Comparison of ENCODE assay signal across 22 cellular contexts in genomic region chr6:135932651-135933050, GRCh38.
DNase-seq lines count a peak whose midpoint lies in the region; TF ChIP-seq lines count a peak whose summit lies in the region.
"Had no signal": no experiment of that assay in that cellular context is flagged by ENCODE, and none has a peak within 500 bp of the region (broad histone marks: within the 10 kb centered on the region; RNA-seq: fewer than 3 reads in every experiment).

No MANE protein-coding gene starts in this region.

- H3K27ac ChIP-seq in VCaP = peak overlapping the region; percentile 47
- no peak overlapping the region for H3K27ac ChIP-seq in Peyer's patch
- H3K27ac ChIP-seq: gastroesophageal sphincter, neural progenitor cell, sigmoid colon, thoracic aorta, WERI-Rb-1 had no signal

- peak; percentile 85 for DNase-seq in DMS53 treated with DMSO at 0.1 percent for 48 hours (lab: John Stamatoyannopoulos, UW; ENCODE audit: unreplicated experiment)
- peak; percentile 81 for DNase-seq in LNCaP clone FGC (ENCODE audit: low read depth)
- DNase-seq in mesothelial cell of epicardium (ENCODE audit: low spot score in 2 of 2, unreplicated experiment in 2 of 2) = no peak
- no peak for DNase-seq in activated T-cell treated with anti-CD3 and anti-CD28 coated beads, Interleukin-2, amount 50 U/mL, for 24 hours
- no peak for DNase-seq in Peyer's patch
- no peak for DNase-seq in T-helper 1 cell
- DNase-seq: activated CD4-positive, alpha-beta T cell treated with anti-CD3 and anti-CD28 coated beads, Interleukin-2, amount 10 ng/mL, durations not matched to agents 7 days and 5 days; activated naive CD4-positive, alpha-beta T cell treated with anti-CD3 and anti-CD28 coated beads, Interleukin-2, amount 50 U/mL, for 16 hours; CD4-positive, alpha-beta T cell; cortex of kidney; hypothalamus; Karpas-422; MV-4-11; NCI-H226; sigmoid colon; stimulated activated naive CD4-positive, alpha-beta T cell treated with Interleukin-2 at 50 U/mL for 16 hours; WERI-Rb-1 had no signal

- TF ChIP-seq POLR2A in Peyer's patch (IDR thresholded peaks at IDR 0.05) = no peak

- H3K4me1 ChIP-seq in Peyer's patch = no peaks in the 10 kb centered on the region
- H3K4me1 ChIP-seq: gastroesophageal sphincter, neural progenitor cell, sigmoid colon had no signal

- H3K27ac Mint-ChIP-seq in mesothelial cell of epicardium = peak overlapping the region; percentile 16
- H3K27ac Mint-ChIP-seq in activated T-cell treated with anti-CD3 and anti-CD28 coated beads, Interleukin-2, amount 50 U/mL, for 24 hours = no peak overlapping the region
- H3K27ac Mint-ChIP-seq: activated CD4-positive, alpha-beta T cell treated with anti-CD3 and anti-CD28 coated beads, Interleukin-2, amount 10 ng/mL, durations not matched to agents 7 days and 5 days; CD4-positive, alpha-beta T cell; neural progenitor cell had no signal

- no peaks in the 10 kb centered on the region for H3K27me3 ChIP-seq in Peyer's patch
- H3K27me3 ChIP-seq: gastroesophageal sphincter, neural progenitor cell, sigmoid colon had no signal

- no peak for TF ChIP-seq CTCF in LNCaP clone FGC (IDR thresholded peaks at IDR 0.05; ENCODE audit: control insufficient read depth, extremely low read depth, insufficient read depth)
- TF ChIP-seq CTCF in VCaP (conservative IDR thresholded peaks at IDR 0.05) = no peak
- no peak for TF ChIP-seq CTCF in mesothelial cell of epicardium (IDR thresholded peaks at IDR 0.05; ENCODE audit: unreplicated experiment)
- no peak for TF ChIP-seq CTCF in Peyer's patch (IDR thresholded peaks at IDR 0.05)

- H3K9me3 ChIP-seq in Peyer's patch = no peaks in the 10 kb centered on the region
- H3K9me3 ChIP-seq: gastroesophageal sphincter, sigmoid colon, thoracic aorta had no signal

- H3K36me3 ChIP-seq in Peyer's patch = no peaks in the 10 kb centered on the region
- H3K36me3 ChIP-seq: gastroesophageal sphincter, neural progenitor cell, sigmoid colon, thoracic aorta, WERI-Rb-1 had no signal

- H3K4me3 Mint-ChIP-seq in mesothelial cell of epicardium = no peak overlapping the region
- H3K4me3 Mint-ChIP-seq in activated T-cell treated with anti-CD3 and anti-CD28 coated beads, Interleukin-2, amount 50 U/mL, for 24 hours = no peak overlapping the region
- H3K4me3 Mint-ChIP-seq: activated CD4-positive, alpha-beta T cell treated with anti-CD3 and anti-CD28 coated beads, Interleukin-2, amount 10 ng/mL, durations not matched to agents 7 days and 5 days; CD4-positive, alpha-beta T cell; neural progenitor cell had no signal

- peaks cover 17% of the 10 kb centered on the region for H3K9me3 Mint-ChIP-seq in mesothelial cell of epicardium
- peaks cover 5% of the 10 kb centered on the region for H3K9me3 Mint-ChIP-seq in activated T-cell treated with anti-CD3 and anti-CD28 coated beads, Interleukin-2, amount 50 U/mL, for 24 hours
- H3K9me3 Mint-ChIP-seq: CD4-positive, alpha-beta T cell had no signal

- H3K4me3 ChIP-seq in LNCaP clone FGC (ENCODE audit: low read depth, low read length) (no peak overlapping the region), Peyer's patch (no peak overlapping the region)
- H3K4me3 ChIP-seq: gastroesophageal sphincter, GM12878, neural progenitor cell, sigmoid colon, thoracic aorta had no signal

- peaks cover 8% of the 10 kb centered on the region for H3K36me3 Mint-ChIP-seq in mesothelial cell of epicardium
- no peaks in the 10 kb centered on the region for H3K36me3 Mint-ChIP-seq in activated T-cell treated with anti-CD3 and anti-CD28 coated beads, Interleukin-2, amount 50 U/mL, for 24 hours (ENCODE audit: low read depth)
- H3K36me3 Mint-ChIP-seq: neural progenitor cell had no signal

- H3K4me1 Mint-ChIP-seq in mesothelial cell of epicardium = peaks cover 28% of the 10 kb centered on the region
- H3K4me1 Mint-ChIP-seq in activated T-cell treated with anti-CD3 and anti-CD28 coated beads, Interleukin-2, amount 50 U/mL, for 24 hours (ENCODE audit: low read depth) = peaks cover 7% of the 10 kb centered on the region
- H3K4me1 Mint-ChIP-seq: activated CD4-positive, alpha-beta T cell treated with anti-CD3 and anti-CD28 coated beads, Interleukin-2, amount 10 ng/mL, durations not matched to agents 7 days and 5 days; neural progenitor cell had no signal

- no peaks in the 10 kb centered on the region for H3K27me3 Mint-ChIP-seq in mesothelial cell of epicardium (ENCODE audit: low read depth)
- no peaks in the 10 kb centered on the region for H3K27me3 Mint-ChIP-seq in activated T-cell treated with anti-CD3 and anti-CD28 coated beads, Interleukin-2, amount 50 U/mL, for 24 hours
- H3K27me3 Mint-ChIP-seq: activated CD4-positive, alpha-beta T cell treated with anti-CD3 and anti-CD28 coated beads, Interleukin-2, amount 10 ng/mL, durations not matched to agents 7 days and 5 days; CD4-positive, alpha-beta T cell had no signal

Comparison
In these comparisons a context has a peak if more than half of its experiments do, and no peak if none do; other contexts are left out.
1. DNase-seq: peak in DMS53 treated with DMSO at 0.1 percent for 48 hours (single experiment) and LNCaP clone FGC (single experiment); none in mesothelial cell of epicardium (0 of 2), activated T-cell treated with anti-CD3 and anti-CD28 coated beads, Interleukin-2, amount 50 U/mL, for 24 hours (single experiment), Peyer's patch (0 of 3) and T-helper 1 cell (0 of 5).